In the genomic region with DNA sequence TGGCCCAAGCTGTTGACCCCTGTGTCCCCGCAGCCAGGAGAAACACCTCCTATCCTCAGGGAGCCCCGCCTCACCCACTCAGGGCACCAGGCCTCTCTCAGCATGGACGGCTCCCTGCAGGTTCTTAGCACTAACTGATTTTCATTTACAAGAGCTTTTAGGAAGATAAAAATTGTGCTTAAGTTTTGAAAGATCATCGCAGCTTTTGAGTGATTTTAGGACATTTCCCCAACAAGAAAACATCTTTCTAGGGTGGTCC, we compare ENCODE assay signal across 23 cellular contexts. TPM values are rescaled to one million over a fixed set of nuclear protein-coding genes. Genes with fewer than 3 reads are reported as not detected.
DNase-seq lines count a peak whose midpoint lies in the region; ATAC-seq and TF ChIP-seq lines count a peak whose summit lies in the region.
"Had no signal": no experiment of that assay in that cellular context is flagged by ENCODE, and none has a peak within 500 bp of the region (broad histone marks: within the 10 kb centered on the region; RNA-seq: fewer than 3 reads in every experiment).

No MANE protein-coding gene starts in this region.

- H3K27me3 ChIP-seq in gastrocnemius medialis: peaks cover 3 to 11% (median 6%) of the 10 kb centered on the region in 3 donors
- H3K27me3 ChIP-seq: BE2C; BLaER1 treated with 17β-estradiol and CSF1 and Interleukin-3, amounts not matched to agents 10 nM and 100 nM had no signal

- DNase-seq in glutamatergic neuron: no peak
- peak; percentile 54 for DNase-seq in posterior vena cava (ENCODE audit: low spot score)
- no peak for DNase-seq in gastrocnemius medialis
- DNase-seq in HUDEP-2 (lab: John Stamatoyannopoulos, UW; ENCODE audit: unreplicated experiment in 76 of 76): no peak
- DNase-seq in KG1 (lab: John Stamatoyannopoulos, UW): no peak
- DNase-seq: 8988T; ACHN; AML-193; BE2C; CD4-positive, alpha-beta T cell; CD8-positive, alpha-beta memory T cell; DMS 273 treated with DMSO at 0.1 percent for 48 hours; DMS79; EL; GDM1 had no signal

- H3K4me3 Mint-ChIP-seq in glutamatergic neuron (ENCODE audit: unreplicated experiment): peak overlapping the region; percentile 42
- H3K4me3 Mint-ChIP-seq: CD14-positive monocyte; CD4-positive, alpha-beta T cell; CD8-positive, alpha-beta memory T cell; GM23338 had no signal

- intact Hi-C loops in posterior vena cava (cut with DNase I): no loop called here
- intact Hi-C loops in gastrocnemius medialis (cut with DNase I; ENCODE audit: low total_unique reads): no loop called here

- peaks cover 42% of the 10 kb centered on the region for H3K9me3 Mint-ChIP-seq in glutamatergic neuron (ENCODE audit: unreplicated experiment)
- H3K9me3 Mint-ChIP-seq: CD14-positive monocyte; CD4-positive, alpha-beta T cell; CD8-positive, alpha-beta memory T cell; GM23338 had no signal

- H3K4me1 ChIP-seq in HEK293 (ENCODE audit: control insufficient read depth, insufficient read depth, low read length) (0 out of 2 replicates have a peak, but pooled peaks cover 2% of the 10 kb centered on the region), gastrocnemius medialis (peaks cover 60 to 69% of the 10 kb centered on the region in 2 donors)
- H3K4me1 ChIP-seq: A549, HAP-1 had no signal

- peaks cover 33% of the 10 kb centered on the region for H3K27me3 Mint-ChIP-seq in glutamatergic neuron (ENCODE audit: unreplicated experiment)

- CTCF ChIA-PET in HEK293 (lab: Yijun Ruan, JAX): no interaction called here

- peaks cover 80% of the 10 kb centered on the region for H3K4me1 Mint-ChIP-seq in glutamatergic neuron (ENCODE audit: low read depth, unreplicated experiment)
- H3K4me1 Mint-ChIP-seq: CD14-positive monocyte; CD8-positive, alpha-beta memory T cell had no signal

- H3K4me3 ChIP-seq in HEK293 (ENCODE audit: low read depth, low read length) (no peak overlapping the region), gastrocnemius medialis (no peak overlapping the region)
- H3K4me3 ChIP-seq: A549; BLaER1 treated with 17β-estradiol and CSF1 and Interleukin-3, amounts not matched to agents 10 nM and 100 nM; GM12878; GM23338; HAP-1 had no signal

- H3K27ac ChIP-seq in HEK293 (ENCODE audit: extremely low read depth, low read depth, low read length): no peak overlapping the region
- peak overlapping the region; percentile 19 to 87 (median 66) for H3K27ac ChIP-seq in gastrocnemius medialis
- H3K27ac ChIP-seq: A549; BLaER1 treated with 17β-estradiol and CSF1 and Interleukin-3, amounts not matched to agents 10 nM and 100 nM had no signal

- no peaks in the 10 kb centered on the region; a peak in 1 of 3 replicates for H3K36me3 ChIP-seq in HEK293 (ENCODE audit: control insufficient read depth in 2 of 2, insufficient read depth in 1 of 2, low read length in 2 of 2)
- H3K36me3 ChIP-seq in gastrocnemius medialis: no peaks in the 10 kb centered on the region
- H3K36me3 ChIP-seq: BLaER1 treated with 17β-estradiol and CSF1 and Interleukin-3, amounts not matched to agents 10 nM and 100 nM; HAP-1 had no signal

- peaks cover 5% of the 10 kb centered on the region for H3K36me3 Mint-ChIP-seq in glutamatergic neuron (ENCODE audit: unreplicated experiment)
- H3K36me3 Mint-ChIP-seq: CD14-positive monocyte; CD8-positive, alpha-beta memory T cell had no signal

- POLR2A ChIA-PET in HEK293 (lab: Yijun Ruan, JAX): no interaction called here

- TF ChIP-seq CTCF in HEK293 (tag by site-specific recombination; IDR thresholded peaks at IDR 0.05): no peak
- TF ChIP-seq CTCF in glutamatergic neuron (IDR thresholded peaks at IDR 0.05; ENCODE audit: partially characterized antibody, unreplicated experiment): no peak
- no peak for TF ChIP-seq CTCF in gastrocnemius medialis (IDR thresholded peaks at IDR 0.05 in 4 of 5, conservative IDR thresholded peaks at IDR 0.05 in 1 of 5)

- H3K9me3 ChIP-seq in HEK293 (ENCODE audit: control insufficient read depth, insufficient read depth, low read depth, low read length): no peaks in the 10 kb centered on the region
- H3K9me3 ChIP-seq in gastrocnemius medialis: no peaks in the 10 kb centered on the region
- H3K9me3 ChIP-seq: A549; BE2C; BLaER1 treated with 17β-estradiol and CSF1 and Interleukin-3, amounts not matched to agents 10 nM and 100 nM; HAP-1 had no signal

- in situ Hi-C loops in gastrocnemius medialis (cut with MboI; ENCODE audit: low sequenced_read_pairs in 4 of 4): no loop called here

- no peak for ATAC-seq in gastrocnemius medialis
- ATAC-seq in GM21723 (IDR thresholded peaks at IDR 0.05; ENCODE audit: unreplicated experiment): no peak
- ATAC-seq: A549, GM12878, GM23338 had no signal

- H3K27ac Mint-ChIP-seq in glutamatergic neuron (ENCODE audit: unreplicated experiment): no peak overlapping the region
- H3K27ac Mint-ChIP-seq: CD14-positive monocyte; CD4-positive, alpha-beta T cell; CD8-positive, alpha-beta memory T cell; GM23338 had no signal

- no peak for TF ChIP-seq POLR2A in gastrocnemius medialis (IDR thresholded peaks at IDR 0.05)

TF ChIP-seq in HEK293, 187 proteins besides CTCF, POLR2A, EP300 and RAD21:
- TF ChIP-seq BCL11A (tag by site-specific recombination; IDR thresholded peaks at IDR 0.05; ENCODE audit: low read depth) (no peak), ZIC2 (tag by site-specific recombination; IDR thresholded peaks at IDR 0.05) (peak; percentile 51), ZNF629 (tag by site-specific recombination; IDR thresholded peaks at IDR 0.05) (no peak)

RNA-seq across cellular contexts. Expression of a gene that starts 22.1 kb away (rescaled TPM):
- total RNA-seq in glutamatergic neuron (ENCODE audit: unreplicated experiment) (544 TPM), posterior vena cava (1 to 10 TPM; 8.7 to 9.1 TPM), gastrocnemius medialis (10 to 100 TPM in 1 of 4 donors, 1 to 10 TPM in 3; 5.5 to 10.4 (median 8.2) TPM)
- total RNA-seq: CD4-positive, alpha-beta T cell; CD8-positive, alpha-beta memory T cell; GM12878 had no signal

Comparison
In these comparisons a context has a peak if more than half of its experiments do, and no peak if none do; other contexts are left out.
1. RNA of a gene that starts 22.1 kb away (total RNA-seq): 544 TPM in glutamatergic neuron (single experiment); 8.7 to 9.1 TPM in posterior vena cava and 5.5 to 10.4 TPM in gastrocnemius medialis; every median in the first group is over 10 times any median in the second.